In genomic region chr14:89455412-89455811, GRCh38 we compare ENCODE assay signal across 15 cellular contexts. TPM values are rescaled to one million over a fixed set of nuclear protein-coding genes. Genes with fewer than 3 reads are reported as not detected.
DNase-seq lines count a peak whose midpoint lies in the region; ATAC-seq, FAIRE-seq and TF ChIP-seq lines count a peak whose summit lies in the region.
"Had no signal": no experiment of that assay in that cellular context is flagged by ENCODE, and none has a peak within 500 bp of the region (broad histone marks: within the 10 kb centered on the region; RNA-seq: fewer than 3 reads in every experiment).

No MANE protein-coding gene starts in this region.

- H3K4me1 Mint-ChIP-seq in mesothelial cell of epicardium, result peaks cover 18% of the 10 kb centered on the region

- peaks cover 27% of the 10 kb centered on the region for H3K4me1 ChIP-seq in left ventricle myocardium inferior
- H3K4me1 ChIP-seq in H1 (replicated peaks in 1 of 4; ENCODE audit: control insufficient read depth in 3 of 4, insufficient read depth in 4 of 4, low read length in 3 of 4), result peaks cover 2 to 25% (median 14%) of the 10 kb centered on the region in 4 experiments; a peak in 6 of 7 replicates
- H3K4me1 ChIP-seq in suprapubic skin, result no peaks in the 10 kb centered on the region
- no peaks in the 10 kb centered on the region for H3K4me1 ChIP-seq in vagina
- H3K4me1 ChIP-seq: A549 had no signal

- H3K27me3 ChIP-seq in left ventricle myocardium inferior (ENCODE audit: low read depth) (no peaks in the 10 kb centered on the region), H1 (replicated peaks in 1 of 4; ENCODE audit: control insufficient read depth in 3 of 4, extremely low read depth in 1 of 4, insufficient read depth in 3 of 4, low read length in 3 of 4) (no peaks in the 10 kb centered on the region; a peak in 1 of 7 replicates), suprapubic skin (no peaks in the 10 kb centered on the region), vagina (no peaks in the 10 kb centered on the region)

- DNase-seq in Right ventricle myocardium superior, result peak; percentile 54
- DNase-seq in left ventricle myocardium inferior, result no peak
- no peak for DNase-seq in H1 (ENCODE audit: low read depth in 1 of 2, low spot score in 2 of 2)
- peak in 1 of 2 experiments; percentile 42 for DNase-seq in mesothelial cell of epicardium (ENCODE audit: low spot score in 2 of 2, unreplicated experiment in 2 of 2)
- DNase-seq in ureter (ENCODE audit: low spot score), result peak; percentile 51
- no peak for DNase-seq in suprapubic skin (ENCODE audit: low spot score in 2 of 2)
- no peak for DNase-seq in NCI-H345 treated with DMSO at 0.1 percent for 48 hours (lab: John Stamatoyannopoulos, UW; ENCODE audit: unreplicated experiment)
- no peak for DNase-seq in vagina (ENCODE audit: extremely low spot score in 2 of 2)
- DNase-seq: activated gamma-delta T cell treated with Interleukin-2 at 50 U/mL for 16 hours, dermis blood vessel endothelial cell, NCI-H1048, NCI-H748 treated with DMSO at 0.1 percent for 48 hours had no signal

- no peak for FAIRE-seq in H1 (lab: Jason Lieb, UNC)
- FAIRE-seq: A549, urothelium cell line had no signal

- H4K20me1 ChIP-seq in H1 (replicated peaks in 1 of 2; ENCODE audit: control insufficient read depth in 1 of 2, insufficient read depth in 2 of 2, low read length in 2 of 2), result no peaks in the 10 kb centered on the region

- no peak overlapping the region for H3K4me2 ChIP-seq in H1 (ENCODE audit: insufficient read depth in 1 of 2, low read depth in 2 of 2, low read length in 2 of 2)
- H3K4me2 ChIP-seq: A549 had no signal

- no peak overlapping the region for H3K56ac ChIP-seq in H1 (replicated peaks; ENCODE audit: insufficient read length, low read depth, low read length)

- H3K27ac Mint-ChIP-seq in mesothelial cell of epicardium, result peak overlapping the region; percentile 50

- TF ChIP-seq RAD21 in H1 (IDR thresholded peaks at IDR 0.05 in 1 of 2, conservative IDR thresholded peaks at IDR 0.05 in 1 of 2; ENCODE audit: low read depth in 2 of 2, low read length in 2 of 2), result no peak

- intact Hi-C loops in Right ventricle myocardium superior (cut with DNase I) (no loop called here), left ventricle myocardium inferior (cut with micrococcal nuclease) (no loop called here), vagina (cut with DNase I) (no loop called here)

- no peak overlapping the region for H4K5ac ChIP-seq in H1 (ENCODE audit: insufficient read length, low read depth, low read length)

- no peak overlapping the region for H3K4me3 ChIP-seq in left ventricle myocardium inferior
- no peak overlapping the region for H3K4me3 ChIP-seq in H1 (ENCODE audit: extremely low read depth in 1 of 4, insufficient read depth in 2 of 4, low read depth in 3 of 4, low read length in 4 of 4)
- no peak overlapping the region for H3K4me3 ChIP-seq in suprapubic skin
- no peak overlapping the region for H3K4me3 ChIP-seq in vagina
- H3K4me3 ChIP-seq: A549 had no signal

- TF ChIP-seq CTCF in left ventricle myocardium inferior (IDR thresholded peaks at IDR 0.05; ENCODE audit: borderline replicate concordance), result no peak
- no peak for TF ChIP-seq CTCF in H1 (IDR thresholded peaks at IDR 0.05; ENCODE audit: control extremely low read depth in 1 of 3, insufficient read depth in 1 of 3, low read depth in 1 of 3, low read length in 3 of 3)
- no peak for TF ChIP-seq CTCF in mesothelial cell of epicardium (IDR thresholded peaks at IDR 0.05; ENCODE audit: unreplicated experiment)
- no peak for TF ChIP-seq CTCF in suprapubic skin (IDR thresholded peaks at IDR 0.05)
- no peak for TF ChIP-seq CTCF in vagina (IDR thresholded peaks at IDR 0.05)

- H2AK5ac ChIP-seq in H1 (ENCODE audit: low read depth, low read length), result no peak overlapping the region

- H3K79me1 ChIP-seq in H1 (ENCODE audit: low read depth, low read length), result no peaks in the 10 kb centered on the region

- H3K79me2 ChIP-seq in H1 (ENCODE audit: control insufficient read depth in 1 of 2, insufficient read depth in 2 of 2, low read length in 2 of 2), result peaks cover 0 to 18% of the 10 kb centered on the region in 2 experiments; a peak in 2 of 4 replicates

- ATAC-seq in Right ventricle myocardium superior (ENCODE audit: poor library complexity), result peak; percentile 53
- ATAC-seq: A549 had no signal

- no peak overlapping the region for H3K23ac ChIP-seq in H1 (ENCODE audit: insufficient read length)

- no peak overlapping the region for H2BK20ac ChIP-seq in H1 (ENCODE audit: low read length)

- H3K9ac ChIP-seq in H1 (replicated peaks in 1 of 4; ENCODE audit: extremely low read depth in 1 of 4, low read depth in 3 of 4, low read length in 3 of 4), result no peak overlapping the region

- H3K36me3 ChIP-seq in left ventricle myocardium inferior (no peaks in the 10 kb centered on the region), H1 (ENCODE audit: control insufficient read depth in 2 of 4, insufficient read depth in 4 of 4, low read length in 3 of 4) (no peaks in the 10 kb centered on the region), suprapubic skin (no peaks in the 10 kb centered on the region), vagina (no peaks in the 10 kb centered on the region)

- 86% methylated on average over 9 of the region's 9 CpGs; no CpG with 5 or more reads in 1 of the 2 experiments for WGBS in H1 (ENCODE audit: extremely low coverage in 1 of 2, insufficient coverage in 1 of 2, insufficient read length in 1 of 2, insufficient replicate concordance in 2 of 2, low coverage in 1 of 2, low lambda C conversion rate in 2 of 2, missing lambda C conversion rate in 1 of 2), 2 experiments
- 63% methylated on average over 9 of the region's 9 CpGs for WGBS in suprapubic skin

- H3K27me3 Mint-ChIP-seq in mesothelial cell of epicardium (ENCODE audit: low read depth), result no peaks in the 10 kb centered on the region

- no peaks in the 10 kb centered on the region for H3K36me3 Mint-ChIP-seq in mesothelial cell of epicardium

- no peak overlapping the region for H3K4ac ChIP-seq in H1 (replicated peaks; ENCODE audit: insufficient read length, low read depth, low read length)

- 0 out of 2 replicates have a peak overlapping the region, but pooled peaks have one; percentile 29 for H2BK12ac ChIP-seq in H1 (ENCODE audit: low read depth, low read length)

- no peak overlapping the region for H2BK15ac ChIP-seq in H1 (ENCODE audit: low read length)

- H3K27ac ChIP-seq in left ventricle myocardium inferior (replicated peaks), result no peak overlapping the region
- H3K27ac ChIP-seq in H1 (ENCODE audit: low read depth, low read length), result no peak overlapping the region
- H3K27ac ChIP-seq in suprapubic skin, result no peak overlapping the region
- no peak overlapping the region for H3K27ac ChIP-seq in vagina
- H3K27ac ChIP-seq: A549 had no signal

- no peak overlapping the region; the same call in 1 of the 2 replicates for H3K18ac ChIP-seq in H1 (ENCODE audit: extremely low read depth, low read length)

- H4K91ac ChIP-seq in H1 (replicated peaks; ENCODE audit: insufficient read length, low read length), result no peak overlapping the region

- H2AFZ ChIP-seq in H1 (ENCODE audit: low read length), result no peak overlapping the region

- CTCF ChIA-PET in H1 (lab: Charles Lee; ENCODE audit: partially characterized antibody), result interaction anchor here (1.1 to 3.8 kb wide), 3 partner anchors 10 to 21 kb away, joined by 4 to 18 read pairs (median 8); no protein-coding TSS in a partner anchor

- H3K9me3 Mint-ChIP-seq in mesothelial cell of epicardium, result no peaks in the 10 kb centered on the region

- H3K4me3 Mint-ChIP-seq in mesothelial cell of epicardium, result no peak overlapping the region
- H3K4me3 Mint-ChIP-seq: CD14-positive monocyte had no signal

- H2BK120ac ChIP-seq in H1 (replicated peaks; ENCODE audit: low read depth, low read length), result no peak overlapping the region

- H2BK5ac ChIP-seq in H1 (ENCODE audit: low read depth, low read length), result peak overlapping the region; percentile 56; the same call in 1 of the 2 replicates

- POLR2A ChIA-PET in H1 (lab: Charles Lee; ENCODE audit: partially characterized antibody), result interaction anchor here (0.6 kb wide), 1 partner anchor 18 kb away, joined by 3 read pairs; no protein-coding TSS in a partner anchor

- H4K8ac ChIP-seq in H1 (ENCODE audit: extremely low read depth, insufficient read depth, low read length), result no peak overlapping the region

- H3K9me3 ChIP-seq in left ventricle myocardium inferior (replicated peaks) (no peaks in the 10 kb centered on the region), H1 (ENCODE audit: insufficient read depth in 2 of 2, low read depth in 1 of 2, low read length in 1 of 2) (no peaks in the 10 kb centered on the region), suprapubic skin (no peaks in the 10 kb centered on the region), vagina (no peaks in the 10 kb centered on the region)
- H3K9me3 ChIP-seq: A549 had no signal

- TF ChIP-seq POLR2A in H1 (IDR thresholded peaks at IDR 0.05; ENCODE audit: control extremely low read depth in 1 of 2, low read depth in 2 of 2, low read length in 2 of 2) (no peak), suprapubic skin (IDR thresholded peaks at IDR 0.05) (no peak), vagina (IDR thresholded peaks at IDR 0.05) (no peak)

- H3K14ac ChIP-seq in H1 (ENCODE audit: insufficient read length), result no peak overlapping the region

- no peak for TF ChIP-seq EP300 in H1 (IDR thresholded peaks at IDR 0.05; ENCODE audit: borderline replicate concordance in 1 of 2, low read depth in 2 of 2, low read length in 2 of 2)
- no peak for TF ChIP-seq EP300 in suprapubic skin (IDR thresholded peaks at IDR 0.05)

- H3K23me2 ChIP-seq in H1 (ENCODE audit: low read depth, low read length), result no peaks in the 10 kb centered on the region

TF ChIP-seq in H1, 55 proteins besides CTCF, POLR2A, EP300 and RAD21 (continues in another document):
- TF ChIP-seq BCL11A (IDR thresholded peaks at IDR 0.05; ENCODE audit: low read depth in 2 of 2, low read length in 2 of 2) (no peak), RNF2 (IDR thresholded peaks at IDR 0.05; ENCODE audit: borderline replicate concordance, low read depth, low read length, missing control alignments, poor library complexity, severe bottlenecking) (no peak), GTF2F1 (IDR thresholded peaks at IDR 0.05; ENCODE audit: borderline replicate concordance, low read depth, low read length) (no peak), SUZ12 (IDR thresholded peaks at IDR 0.05; ENCODE audit: low read length) (no peak)

RNA-seq across cellular contexts. Expression of gene FOXN3, which starts 38.4 kb away (rescaled TPM):
- total RNA-seq in Right ventricle myocardium superior (122 TPM), left ventricle myocardium inferior (120 TPM), mesothelial cell of epicardium (114 to 124 TPM (median 120 TPM) in 3 replicates), ureter (91.7 TPM), suprapubic skin (100 to 1,000 TPM; 117 to 272 (median 172) TPM), vagina (111 TPM)
- total RNA-seq in H1 (2021; fragmentation: NEBNext Ultra II Directional; extraction: Animal tissue kit (Norgen Biotek cat#: 25700)), result 165 and 178 TPM in 2 replicates
- polyA plus RNA-seq in H1 (2011; rRNA removed), result 52.6 and 76.3 TPM in 2 replicates
- polyA plus RNA-seq in H1 (2011; cell fraction: cytosol; rRNA removed), result 50.2 TPM
- polyA plus RNA-seq in H1 (2011; cell fraction: nucleus; rRNA removed), result 191 TPM
- 51.0 to 70.0 TPM (median 65.0 TPM) in 4 replicates for polyA plus RNA-seq in H1 (2012, experiment 1 of 2)
- polyA plus RNA-seq in H1 (2012, experiment 2 of 2), result 16.0 TPM
- polyA plus RNA-seq in H1 (2013, experiment 1 of 2), result 81.3 TPM
- polyA plus RNA-seq in H1 (2013, experiment 2 of 2), result 76.7 TPM
- polyA minus RNA-seq in H1 (2011; rRNA and poly(A)+ RNA removed), result 259 and 262 TPM in 2 replicates
- 110 TPM for polyA minus RNA-seq in H1 (2011; cell fraction: cytosol; rRNA and poly(A)+ RNA removed)
- polyA minus RNA-seq in H1 (2011; cell fraction: nucleus; rRNA and poly(A)+ RNA removed), result 411 TPM

Comparison
In these comparisons a context has a peak if more than half of its experiments do, and no peak if none do; other contexts are left out.
1. DNase-seq: peak in Right ventricle myocardium superior (single experiment) and ureter (single experiment); none in left ventricle myocardium inferior (single experiment), H1 (0 of 2), suprapubic skin (0 of 2), NCI-H345 treated with DMSO at 0.1 percent for 48 hours (single experiment) and vagina (0 of 2).